In the genomic region with DNA sequence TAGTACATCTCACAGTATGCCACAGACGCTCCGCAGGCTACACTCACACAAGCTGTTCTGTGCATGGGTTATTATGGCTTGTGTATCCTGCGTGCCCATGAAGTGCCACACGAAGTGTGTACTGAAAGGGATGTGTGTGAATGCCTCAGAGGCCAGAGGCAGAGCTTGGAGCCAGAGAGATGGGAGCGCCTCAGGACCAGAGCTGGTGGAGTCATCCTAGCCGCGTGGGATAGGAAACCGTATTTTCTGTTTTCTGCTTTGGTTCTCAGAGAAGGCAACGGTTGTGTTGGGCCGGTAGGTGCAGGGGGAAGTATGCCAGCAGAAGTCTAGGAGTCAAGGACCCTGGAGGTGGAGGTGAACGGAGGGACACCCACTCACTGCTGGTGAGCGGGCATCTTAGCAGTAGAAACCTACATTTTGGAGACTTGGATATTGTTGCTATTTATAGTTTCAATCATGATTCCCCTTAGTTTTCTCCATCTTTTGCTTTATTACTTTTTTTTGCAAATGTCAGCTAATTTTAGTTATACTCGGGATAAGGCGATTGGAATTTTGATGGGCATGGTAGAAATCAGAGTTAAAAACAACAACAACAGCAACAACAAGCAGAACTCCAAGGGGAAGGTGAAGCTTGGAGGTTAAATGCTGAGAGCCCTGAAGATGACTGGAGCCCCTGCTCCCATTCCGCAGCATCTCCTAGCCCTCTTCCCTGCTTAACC, we compare ENCODE assay signal across 21 cellular contexts.
"Had no signal": no experiment of that assay in that cellular context is flagged by ENCODE, and none has a peak within 500 bp of the region (broad histone marks: within the 10 kb centered on the region; RNA-seq: fewer than 3 reads in every experiment).

No MANE protein-coding gene starts in this region.

- H3K27ac ChIP-seq: breast epithelium, coronary artery, epithelial cell of prostate, parathyroid adenoma, sigmoid colon, spleen, testis, vagina had no signal

- H3K27me3 ChIP-seq: breast epithelium, sigmoid colon, testis, vagina had no signal

- H3K9me3 Mint-ChIP-seq: activated naive CD8-positive, alpha-beta T cell treated with anti-CD3 and anti-CD28 coated beads for 36 hours; immature natural killer cell; natural killer cell treated with Interleukin-12 subunit alpha and Interleukin-12 subunit beta and Interleukin-15 and Interleukin-18, amount 100 ng/mL, for 72 hours had no signal

- H3K4me3 Mint-ChIP-seq: activated CD8-positive, alpha-beta T cell treated with anti-CD3 and anti-CD28 coated beads, Interleukin-2, amount 10 ng/mL, durations not matched to agents 7 days and 5 days; activated naive CD8-positive, alpha-beta T cell treated with anti-CD3 and anti-CD28 coated beads for 36 hours; immature natural killer cell; natural killer cell treated with Interleukin-12 subunit alpha and Interleukin-12 subunit beta and Interleukin-15 and Interleukin-18, amount 100 ng/mL, for 72 hours had no signal

- H3K9me3 ChIP-seq: breast epithelium, sigmoid colon, spleen, testis, vagina had no signal

- H3K4me3 ChIP-seq: breast epithelium, coronary artery, sigmoid colon, spleen, testis, vagina had no signal

- H3K36me3 ChIP-seq: breast epithelium, sigmoid colon, spleen, vagina had no signal

- H3K36me3 Mint-ChIP-seq: activated naive CD8-positive, alpha-beta T cell treated with anti-CD3 and anti-CD28 coated beads for 36 hours; immature natural killer cell; natural killer cell treated with Interleukin-12 subunit alpha and Interleukin-12 subunit beta and Interleukin-15 and Interleukin-18, amount 100 ng/mL, for 72 hours had no signal

- ATAC-seq: activated CD8-positive, alpha-beta T cell treated with anti-CD3 and anti-CD28 coated beads, Interleukin-2, amount 10 ng/mL, durations not matched to agents 7 days and 5 days; natural killer cell treated with Interleukin-12 subunit alpha and Interleukin-12 subunit beta and Interleukin-15 and Interleukin-18, amount 100 ng/mL, for 72 hours had no signal

- H3K4me1 ChIP-seq: parathyroid adenoma had no signal

- H3K4me1 Mint-ChIP-seq: activated naive CD8-positive, alpha-beta T cell treated with anti-CD3 and anti-CD28 coated beads for 36 hours; immature natural killer cell had no signal

- H3K27ac Mint-ChIP-seq: activated CD8-positive, alpha-beta T cell treated with anti-CD3 and anti-CD28 coated beads, Interleukin-2, amount 10 ng/mL, durations not matched to agents 7 days and 5 days; activated naive CD8-positive, alpha-beta T cell treated with anti-CD3 and anti-CD28 coated beads for 36 hours; immature natural killer cell; natural killer cell treated with Interleukin-12 subunit alpha and Interleukin-12 subunit beta and Interleukin-15 and Interleukin-18, amount 100 ng/mL, for 72 hours had no signal

- H3K9ac ChIP-seq: parathyroid adenoma had no signal

- DNase-seq: activated CD4-positive, alpha-beta T cell treated with anti-CD3 and anti-CD28 coated beads for 1 hour; activated CD4-positive, alpha-beta T cell treated with anti-CD3 and anti-CD28 coated beads, Interleukin-2, amount 50 U/mL, for 1 hour; activated CD8-positive, alpha-beta T cell treated with anti-CD3 and anti-CD28 coated beads, Interleukin-2, amount 10 ng/mL, durations not matched to agents 7 days and 5 days; activated naive CD8-positive, alpha-beta T cell treated with anti-CD3 and anti-CD28 coated beads for 36 hours; cerebellar nuclear complex; immature natural killer cell; kidney glomerular epithelial cell; midbrain; sigmoid colon; spleen; stimulated activated CD4-positive, alpha-beta T cell treated with anti-CD3 and anti-CD28 coated beads, Interleukin-4, amount 100 ng/mL, for 1 hour; stimulated activated naive CD4-positive, alpha-beta T cell; T-helper 9 cell; testis; trophoblast cell had no signal
